22 cellular contexts compared by ENCODE assay signal in the genomic region with DNA sequence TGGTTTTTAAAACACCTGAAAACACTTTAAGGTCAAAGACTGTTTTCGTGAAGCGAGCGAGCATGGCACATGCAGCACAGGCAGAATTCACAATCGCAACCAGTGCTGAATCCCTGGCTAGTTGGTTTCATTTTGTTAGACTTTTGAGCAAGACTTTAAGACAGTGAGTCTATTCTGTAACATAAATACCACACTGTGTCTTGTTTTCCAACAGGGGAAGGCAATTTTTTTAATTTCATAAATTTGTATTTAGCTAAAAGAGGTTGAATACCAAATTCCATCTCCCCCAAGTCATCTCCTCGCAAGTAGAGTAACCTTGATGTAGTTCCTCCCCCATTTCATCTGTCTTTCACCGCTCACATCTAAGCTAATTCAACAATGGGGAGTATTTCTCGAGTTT. TPM values are rescaled to one million over a fixed set of nuclear protein-coding genes. Genes with fewer than 3 reads are reported as not detected.
A peak's percentile ranks its signal among the peaks of the same experiment; 100 is the strongest.
DNase-seq lines count a peak whose midpoint lies in the region; ATAC-seq and TF ChIP-seq lines count a peak whose summit lies in the region.
"Had no signal": no experiment of that assay in that cellular context is flagged by ENCODE, and none has a peak within 500 bp of the region (broad histone marks: within the 10 kb centered on the region; RNA-seq: fewer than 3 reads in every experiment).

No MANE protein-coding gene starts in this region.

- DNase-seq in DMS79 treated with DMSO at 0.1 percent for 48 hours (lab: John Stamatoyannopoulos, UW) (peak; percentile 40), DMS79 (lab: John Stamatoyannopoulos, UW) (no peak), amniotic epithelial cell (ENCODE audit: low read depth) (peak; percentile 6), glutamatergic neuron (no peak), smooth muscle cell (lab: John Stamatoyannopoulos, UW; ENCODE audit: unreplicated experiment) (no peak), ureter (ENCODE audit: low spot score) (no peak), GM19238 (ENCODE audit: insufficient read length, low spot score) (no peak)
- DNase-seq: activated CD4-positive, alpha-beta T cell treated with anti-CD3 and anti-CD28 coated beads for 4 hours; head of caudate nucleus; NCI-H1930; posterior cingulate gyrus; stimulated activated CD4-positive, alpha-beta T cell treated with anti-CD3 and anti-CD28 coated beads, Interleukin-4, amount 100 ng/mL, for 1 hour; stomach had no signal

- no peak overlapping the region for H3K9ac ChIP-seq in smooth muscle cell (ENCODE audit: low read depth)
- H3K9ac ChIP-seq: BLaER1 treated with 17β-estradiol and CSF1 and Interleukin-3, amounts not matched to agents 10 nM and 100 nM had no signal

- no peak overlapping the region for H3K27ac Mint-ChIP-seq in glutamatergic neuron (ENCODE audit: unreplicated experiment)
- H3K27ac Mint-ChIP-seq: activated T-helper 2 cell treated with anti-CD3 and anti-CD28 coated beads, Interferon-gamma antibody, Interleukin-2, Interleukin-4, amounts not matched to agents 10 μg/mL and 5 μg/mL and 100 μg/mL, durations not matched to agents 14 hours and 24 hours and 36 hours had no signal

- no peak overlapping the region for H3K27ac ChIP-seq in smooth muscle cell (ENCODE audit: low read depth)
- H3K27ac ChIP-seq: BLaER1 treated with 17β-estradiol and CSF1 and Interleukin-3, amounts not matched to agents 10 nM and 100 nM; stomach had no signal

- peak overlapping the region; percentile 65 for H3K4me3 ChIP-seq in smooth muscle cell

- H3K79me2 ChIP-seq in smooth muscle cell (ENCODE audit: low read depth): no peaks in the 10 kb centered on the region

- H3K4me3 Mint-ChIP-seq in glutamatergic neuron (ENCODE audit: unreplicated experiment): peak overlapping the region; percentile 85

- H4K20me1 ChIP-seq in smooth muscle cell (ENCODE audit: low read depth): no peaks in the 10 kb centered on the region
- H4K20me1 ChIP-seq: BLaER1 treated with 17β-estradiol and CSF1 and Interleukin-3, amounts not matched to agents 10 nM and 100 nM had no signal

- H3K36me3 Mint-ChIP-seq in glutamatergic neuron (ENCODE audit: unreplicated experiment): peaks cover 4% of the 10 kb centered on the region

- ATAC-seq in GM19463 (IDR thresholded peaks at IDR 0.05; ENCODE audit: unreplicated experiment): no peak

- TF ChIP-seq CTCF in glutamatergic neuron (IDR thresholded peaks at IDR 0.05; ENCODE audit: partially characterized antibody, unreplicated experiment) (no peak), smooth muscle cell (IDR thresholded peaks at IDR 0.05; ENCODE audit: borderline replicate concordance, insufficient read depth, poor library complexity, severe bottlenecking) (no peak)

- H3K4me1 Mint-ChIP-seq in glutamatergic neuron (ENCODE audit: low read depth, unreplicated experiment): peaks cover 33% of the 10 kb centered on the region

- no peak overlapping the region for H2AFZ ChIP-seq in smooth muscle cell (ENCODE audit: low read depth)

- 50% methylated on average over 7 of the region's 7 CpGs for WGBS in smooth muscle cell (ENCODE audit: low lambda C conversion rate)

- H3K9me3 ChIP-seq in smooth muscle cell (replicated peaks; ENCODE audit: low read depth): no peaks in the 10 kb centered on the region
- H3K9me3 ChIP-seq: stomach had no signal

- peak overlapping the region; percentile 96 for H3K4me2 ChIP-seq in smooth muscle cell

- H3K36me3 ChIP-seq in smooth muscle cell (ENCODE audit: low read depth): no peaks in the 10 kb centered on the region
- H3K36me3 ChIP-seq: BLaER1 treated with 17β-estradiol and CSF1 and Interleukin-3, amounts not matched to agents 10 nM and 100 nM; stomach had no signal

- H3K9me3 Mint-ChIP-seq in glutamatergic neuron (ENCODE audit: unreplicated experiment): peaks cover 4% of the 10 kb centered on the region
- H3K9me3 Mint-ChIP-seq: activated T-helper 2 cell treated with anti-CD3 and anti-CD28 coated beads, Interferon-gamma antibody, Interleukin-2, Interleukin-4, amounts not matched to agents 10 μg/mL and 5 μg/mL and 100 μg/mL, durations not matched to agents 14 hours and 24 hours and 36 hours had no signal

- H3K4me1 ChIP-seq in smooth muscle cell (ENCODE audit: low read depth): no peaks in the 10 kb centered on the region

- H3F3A ChIP-seq in smooth muscle cell (ENCODE audit: low read depth): no peaks in the 10 kb centered on the region

- H3K27me3 ChIP-seq in smooth muscle cell (ENCODE audit: low read depth): peaks cover 99% of the 10 kb centered on the region

- H3K27me3 Mint-ChIP-seq in glutamatergic neuron (ENCODE audit: unreplicated experiment): peaks cover 4% of the 10 kb centered on the region

RNA-seq across cellular contexts. Expression of a gene that starts 1.4 kb away (rescaled TPM):
- total RNA-seq in glutamatergic neuron (ENCODE audit: unreplicated experiment): 5.7 TPM
- not detected in 2 replicates for total RNA-seq in smooth muscle cell
- polyA plus RNA-seq in smooth muscle cell: 1.4 and 1.8 TPM in 2 replicates
- 0.29 TPM for total RNA-seq in ureter
- total RNA-seq: activated T-helper 2 cell treated with anti-CD3 and anti-CD28 coated beads, Interferon-gamma antibody, Interleukin-2, Interleukin-4, amounts not matched to agents 10 μg/mL and 5 μg/mL and 100 μg/mL, durations not matched to agents 14 hours and 24 hours and 36 hours; lung microvascular endothelial cell; myocyte; NCI-H460; skeletal muscle tissue; urinary bladder had no signal
- polyA plus RNA-seq: urinary bladder had no signal

RNA-seq across cellular contexts. Expression of a gene that starts 24.8 kb away (rescaled TPM):
- total RNA-seq in glutamatergic neuron (ENCODE audit: unreplicated experiment) (65.5 TPM), smooth muscle cell (not detected in 2 replicates), ureter (not detected)
- polyA plus RNA-seq in smooth muscle cell: not detected in 2 replicates
- total RNA-seq: A172; activated T-helper 2 cell treated with anti-CD3 and anti-CD28 coated beads, Interferon-gamma antibody, Interleukin-2, Interleukin-4, amounts not matched to agents 10 μg/mL and 5 μg/mL and 100 μg/mL, durations not matched to agents 14 hours and 24 hours and 36 hours; lung microvascular endothelial cell; myocyte; NCI-H460; skeletal muscle tissue; urinary bladder had no signal
- polyA plus RNA-seq: urinary bladder had no signal

Comparison
In these comparisons a context has a peak if more than half of its experiments do, and no peak if none do; other contexts are left out.
1. DNase-seq: peak in DMS79 treated with DMSO at 0.1 percent for 48 hours (single experiment) and amniotic epithelial cell (single experiment); none in DMS79 (single experiment), glutamatergic neuron (single experiment), smooth muscle cell (single experiment), ureter (single experiment) and GM19238 (single experiment).
2. RNA of a gene that starts 24.8 kb away (total RNA-seq): 65.5 TPM in glutamatergic neuron (single experiment); not detected in smooth muscle cell and not detected in ureter (single experiment); every median in the first group is over 10 times any median in the second.